In genomic region chr3:50327943-50328691, GRCh38 we compare ENCODE assay signal across 8 cellular contexts.
DNase-seq lines count a peak whose midpoint lies in the region; ATAC-seq, FAIRE-seq and TF ChIP-seq lines count a peak whose summit lies in the region.

Gene TUSC2, minus strand, starts transcription at chr3:50328223. Its CDS starts 124 bp downstream, at chr3:50328099.

- H3K4me1 ChIP-seq in mucosa of rectum (ENCODE audit: control insufficient read depth in 2 of 2, insufficient read depth in 2 of 2, low read length in 2 of 2), result peaks cover 14 to 16% of the 10 kb centered on the region in 2 donors

- H3K27ac ChIP-seq in epithelial cell of prostate, result peak within 1 kb of the TSS; percentile 69
- H3K27ac ChIP-seq in mucosa of rectum (ENCODE audit: low read depth in 2 of 2, low read length in 2 of 2), result peak within 1 kb of the TSS; percentile 79 to 85

- peak within 1 kb of the TSS; percentile 74 to 90 for H3K4me3 ChIP-seq in mucosa of rectum (ENCODE audit: low read length in 2 of 2)

- no peak for FAIRE-seq in D721Med (lab: Jason Lieb, UNC)

- ATAC-seq in GM21526 (IDR thresholded peaks at IDR 0.05; ENCODE audit: low FRiP score, unreplicated experiment), result peak; percentile 62

- H3K9me3 ChIP-seq in mucosa of rectum (ENCODE audit: control insufficient read depth in 2 of 2, low read length in 2 of 2), result no peaks in the 10 kb centered on the region

- peak; percentile 100 for DNase-seq in D721Med (ENCODE audit: insufficient read length, low spot score)
- DNase-seq in HuH-7.5 (ENCODE audit: low spot score), result peak; percentile 97
- DNase-seq in OCI-M2 (lab: John Stamatoyannopoulos, UW; ENCODE audit: unreplicated experiment), result peak; percentile 79
- DNase-seq in activated T-cell treated with anti-CD3 and anti-CD28 coated beads for 4 hours, result peak; percentile 93
- peak; percentile 82 for DNase-seq in epithelial cell of prostate (ENCODE audit: low read depth, low spot score)
- DNase-seq in stimulated activated CD8-positive, alpha-beta memory T cell treated with anti-CD3 and anti-CD28 coated beads, Interleukin-4, amount 100 ng/mL, for 48 hours, result peak; percentile 97

- no peaks in the 10 kb centered on the region for H3K27me3 ChIP-seq in mucosa of rectum (ENCODE audit: control insufficient read depth in 2 of 2, insufficient read depth in 2 of 2, low read length in 2 of 2)

- peaks cover 33 to 40% of the 10 kb centered on the region in 2 donors for H3K36me3 ChIP-seq in mucosa of rectum (ENCODE audit: control insufficient read depth in 2 of 2, insufficient read depth in 2 of 2, low read length in 2 of 2)

- peak within 1 kb of the TSS; percentile 90 to 92 for H3K9ac ChIP-seq in mucosa of rectum (ENCODE audit: low read depth in 1 of 2, low read length in 2 of 2)

- TF ChIP-seq CTCF in D721Med (IDR thresholded peaks at IDR 0.05; ENCODE audit: insufficient read depth, missing control alignments), result no peak

Comparison
In these comparisons a context has a peak if more than half of its experiments do, and no peak if none do; other contexts are left out.
1. Peak in every context shown above with its lines: DNase-seq, ATAC-seq, H3K4me3 ChIP-seq and H3K27ac ChIP-seq.